In genomic region chr5:92309336-92309991, GRCh38 we compare ENCODE assay signal across 8 cellular contexts.
DNase-seq lines count a peak whose midpoint lies in the region; ATAC-seq and TF ChIP-seq lines count a peak whose summit lies in the region.

No MANE protein-coding gene starts in this region.

- no peak overlapping the region for H3K4me3 ChIP-seq in HEK293 (ENCODE audit: low read depth, low read length)

- no peak overlapping the region for H3K27ac Mint-ChIP-seq in Calu3 (ENCODE audit: unreplicated experiment)

- no TSS peak for BruUV-seq in Calu3 (replicated peaks; lab: Mats Ljungman, UMichigan)

- TF ChIP-seq CTCF in Calu3 (IDR thresholded peaks at IDR 0.05; ENCODE audit: unreplicated experiment): peak; percentile 31
- peak; percentile 27; the same call in 1 of the 2 replicates for TF ChIP-seq CTCF in HEK293 (tag by site-specific recombination; IDR thresholded peaks at IDR 0.05)

- H3K4me1 ChIP-seq in HEK293 (ENCODE audit: control insufficient read depth, insufficient read depth, low read length): no peaks in the 10 kb centered on the region; the same call in 1 of the 2 replicates

- no peaks in the 10 kb centered on the region for H3K9me3 ChIP-seq in HEK293 (ENCODE audit: control insufficient read depth, insufficient read depth, low read depth, low read length)

- no peaks in the 10 kb centered on the region for H3K27me3 Mint-ChIP-seq in Calu3 (ENCODE audit: unreplicated experiment)

- no peaks in the 10 kb centered on the region for H3K36me3 ChIP-seq in HEK293 (ENCODE audit: control insufficient read depth in 2 of 2, insufficient read depth in 1 of 2, low read length in 2 of 2)

- DNase-seq in Calu3 (no peak), RPMI7951 (ENCODE audit: low read depth) (peak; percentile 16), glomerular endothelial cell (ENCODE audit: extremely low read depth, low read depth, low spot score) (peak; percentile 12), activated T-cell treated with anti-CD3 and anti-CD28 coated beads for 4 hours (no peak)
- no peak for DNase-seq in activated T-cell treated with anti-CD3 and anti-CD28 coated beads, Interleukin-2, amount 50 U/mL, for 48 hours

- no peaks in the 10 kb centered on the region for H3K36me3 Mint-ChIP-seq in Calu3 (ENCODE audit: insufficient read depth, unreplicated experiment)

- no peaks in the 10 kb centered on the region for H3K9me3 Mint-ChIP-seq in Calu3 (ENCODE audit: low read depth, unreplicated experiment)

- no peak for ATAC-seq in GM19324 (IDR thresholded peaks at IDR 0.05; ENCODE audit: low FRiP score, unreplicated experiment)
- no peak for ATAC-seq in activated CD4-positive, CD25-positive, alpha-beta regulatory T cell treated with anti-CD3 and anti-CD28 coated beads, Interleukin-2, amount 50 U/mL, for 24 hours

- CTCF ChIA-PET in Calu3 (lab: Charles Lee): no interaction called here
- CTCF ChIA-PET in HEK293 (lab: Yijun Ruan, JAX): interaction anchor here (0.5 to 0.6 kb wide), 2 partner anchors 595 to 1494 kb away, joined by 3 to 5 read pairs; no protein-coding TSS in a partner anchor

- intact Hi-C loops in Calu3 (cut with micrococcal nuclease; ENCODE audit: unreplicated experiment): loop anchor here (1.0 to 10.0 kb wide), 6 partner anchors 193 to 1605 kb away; no protein-coding TSS in a partner anchor

- no peak overlapping the region for H3K4me3 Mint-ChIP-seq in Calu3 (ENCODE audit: low read depth, unreplicated experiment)

- POLR2A ChIA-PET in HEK293 (lab: Yijun Ruan, JAX): no interaction called here

- H3K4me1 Mint-ChIP-seq in Calu3 (ENCODE audit: low read depth, unreplicated experiment): peaks cover 8% of the 10 kb centered on the region

- H3K27ac ChIP-seq in HEK293 (ENCODE audit: extremely low read depth, low read depth, low read length): no peak overlapping the region

TF ChIP-seq in HEK293, 187 proteins besides CTCF, POLR2A, EP300 and RAD21:
- TF ChIP-seq ZNF223 (tag by site-specific recombination; IDR thresholded peaks at IDR 0.05) (no peak), ZNF837 (tag by site-specific recombination; IDR thresholded peaks at IDR 0.05) (no peak), ZNF610 (tag by site-specific recombination; IDR thresholded peaks at IDR 0.05; ENCODE audit: borderline replicate concordance) (no peak), ZNF433 (tag by site-specific recombination; IDR thresholded peaks at IDR 0.05; ENCODE audit: low read depth) (no peak), ZNF654 (tag by site-specific recombination; IDR thresholded peaks at IDR 0.05; ENCODE audit: low read depth) (peak; percentile 75), ZNF10 (tag by site-specific recombination; IDR thresholded peaks at IDR 0.05) (peak; percentile 17; the same call in 1 of the 2 replicates), ZNF324 (tag by site-specific recombination; IDR thresholded peaks at IDR 0.05) (no peak), ZFP37 (tag by site-specific recombination; IDR thresholded peaks at IDR 0.05) (no peak), ZNF560 (tag by site-specific recombination; IDR thresholded peaks at IDR 0.05; ENCODE audit: borderline replicate concordance) (no peak), ZNF785 (tag by site-specific recombination; IDR thresholded peaks at IDR 0.05) (no peak), ZNF362 (tag by site-specific recombination; IDR thresholded peaks at IDR 0.05) (no peak), GLIS1 (tag by site-specific recombination; IDR thresholded peaks at IDR 0.05) (no peak), ZNF2 (tag by site-specific recombination; IDR thresholded peaks at IDR 0.05) (no peak), ZNF707 (tag by site-specific recombination; IDR thresholded peaks at IDR 0.05) (no peak), PRDM10 (tag by site-specific recombination; IDR thresholded peaks at IDR 0.05) (no peak), SP3 (tag by site-specific recombination; IDR thresholded peaks at IDR 0.05) (no peak), ZNF670 (tag by site-specific recombination; IDR thresholded peaks at IDR 0.05; ENCODE audit: low read depth) (no peak), YY2 (tag by site-specific recombination; IDR thresholded peaks at IDR 0.05) (no peak), ZNF561 (tag by site-specific recombination; IDR thresholded peaks at IDR 0.05; ENCODE audit: borderline replicate concordance) (no peak), ZNF248 (tag by site-specific recombination; IDR thresholded peaks at IDR 0.05) (no peak), PRDM6 (tag by site-specific recombination; IDR thresholded peaks at IDR 0.05) (peak; percentile 46; the same call in 1 of the 2 replicates), ZNF660 (tag by site-specific recombination; IDR thresholded peaks at IDR 0.05) (0 out of 2 replicates have a peak, but pooled peaks have one; percentile 30), ZNF221 (tag by site-specific recombination; IDR thresholded peaks at IDR 0.05; ENCODE audit: borderline replicate concordance) (no peak), ZNF623 (tag by site-specific recombination; IDR thresholded peaks at IDR 0.05) (no peak)

Comparison
In these comparisons a context has a peak if more than half of its experiments do, and no peak if none do; other contexts are left out.
1. DNase-seq: peak in RPMI7951 (single experiment) and glomerular endothelial cell (single experiment); none in Calu3 (single experiment), activated T-cell treated with anti-CD3 and anti-CD28 coated beads, Interleukin-2, amount 50 U/mL, for 48 hours (0 of 2) and activated T-cell treated with anti-CD3 and anti-CD28 coated beads for 4 hours (single experiment).